In the genomic region with DNA sequence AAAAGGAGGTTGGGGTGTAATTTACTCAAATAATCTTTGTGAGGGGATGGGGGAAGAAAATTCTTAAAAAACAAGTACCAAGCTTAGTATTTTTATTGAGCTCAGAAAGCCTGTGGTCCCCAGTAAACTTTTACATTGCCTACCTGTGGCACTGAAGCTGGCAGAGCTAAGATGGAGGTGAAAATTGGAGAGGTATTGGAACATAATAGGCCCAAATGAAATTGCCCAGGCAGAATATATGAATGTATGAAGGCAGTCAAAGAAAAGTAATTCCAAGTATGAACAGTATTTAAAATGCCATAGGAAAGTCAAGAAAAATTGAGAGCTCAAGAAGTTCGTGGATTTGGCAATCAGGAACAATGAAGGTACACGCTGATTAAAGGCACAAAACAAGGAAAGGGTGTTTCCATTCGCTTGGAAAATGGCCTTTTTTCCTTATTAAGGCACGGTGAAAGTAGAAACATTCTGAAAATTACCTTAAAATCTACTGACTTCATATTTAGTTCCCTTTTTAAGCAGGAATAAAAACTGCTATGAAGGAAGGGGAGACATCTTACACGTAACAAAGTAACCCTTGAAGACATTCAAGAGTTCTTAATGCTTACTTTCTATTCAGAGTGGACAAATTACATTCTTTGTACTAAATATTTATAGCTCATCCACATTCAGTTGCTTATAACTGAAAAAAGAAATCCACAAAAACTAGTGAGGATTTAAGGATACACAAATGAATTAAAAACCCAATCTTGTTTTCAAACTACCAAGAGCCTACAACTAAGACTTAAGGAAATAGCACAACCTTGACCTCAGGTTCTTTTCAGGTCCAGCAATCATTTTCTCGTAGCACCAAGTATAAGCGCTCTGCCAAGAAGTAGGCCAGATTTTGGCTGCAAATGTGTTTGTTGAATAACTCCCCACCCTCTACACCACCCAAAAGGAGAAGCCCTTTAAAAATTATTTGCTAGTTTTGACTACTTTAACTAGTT, we compare ENCODE assay signal across 8 cellular contexts. TPM values are rescaled to one million over a fixed set of nuclear protein-coding genes. Genes with fewer than 3 reads are reported as not detected.
DNase-seq lines count a peak whose midpoint lies in the region; ATAC-seq and TF ChIP-seq lines count a peak whose summit lies in the region.

No MANE protein-coding gene starts in this region.

- H3K36me3 ChIP-seq in kidney epithelial cell (ENCODE audit: control insufficient read depth, insufficient read depth, low read length) (no peaks in the 10 kb centered on the region), subcutaneous abdominal adipose tissue (ENCODE audit: control insufficient read depth in 5 of 5, insufficient read depth in 5 of 5, low read length in 5 of 5) (no peaks in the 10 kb centered on the region)

- peak overlapping the region; percentile 100 for H3K27ac ChIP-seq in subcutaneous abdominal adipose tissue (ENCODE audit: low read depth, low read length)

- peak overlapping the region; percentile 100 for H3K4me3 Mint-ChIP-seq in activated naive CD4-positive, alpha-beta T cell treated with anti-CD3 and anti-CD28 coated beads, Interleukin-2, amount 50 U/mL, for 24 hours
- peak overlapping the region; percentile 99 for H3K4me3 Mint-ChIP-seq in activated naive CD8-positive, alpha-beta T cell treated with anti-CD3 and anti-CD28 coated beads, Interleukin-2, amount 50 U/mL, for 24 hours

- H3K4me3 ChIP-seq in kidney epithelial cell (ENCODE audit: low read depth, low read length) (peak overlapping the region; percentile 98), subcutaneous abdominal adipose tissue (ENCODE audit: low read depth in 1 of 5, low read length in 5 of 5) (peak overlapping the region; percentile 96 to 99 (median 99))

- H3K9me3 ChIP-seq in subcutaneous abdominal adipose tissue (ENCODE audit: control insufficient read depth in 5 of 5, low read length in 5 of 5), result no peaks in the 10 kb centered on the region

- peak overlapping the region; percentile 100 for H3K27ac Mint-ChIP-seq in activated naive CD4-positive, alpha-beta T cell treated with anti-CD3 and anti-CD28 coated beads, Interleukin-2, amount 50 U/mL, for 24 hours
- peak overlapping the region; percentile 100 for H3K27ac Mint-ChIP-seq in activated naive CD8-positive, alpha-beta T cell treated with anti-CD3 and anti-CD28 coated beads, Interleukin-2, amount 50 U/mL, for 24 hours

- peaks cover 0 to 57% (median 55%) of the 10 kb centered on the region in 5 donors for H3K4me1 ChIP-seq in subcutaneous abdominal adipose tissue (ENCODE audit: control insufficient read depth in 5 of 5, insufficient read depth in 5 of 5, low read length in 5 of 5)

- no peaks in the 10 kb centered on the region for H3K27me3 Mint-ChIP-seq in activated naive CD4-positive, alpha-beta T cell treated with anti-CD3 and anti-CD28 coated beads, Interleukin-2, amount 50 U/mL, for 24 hours
- H3K27me3 Mint-ChIP-seq in activated naive CD8-positive, alpha-beta T cell treated with anti-CD3 and anti-CD28 coated beads, Interleukin-2, amount 50 U/mL, for 24 hours, result peaks cover 11% of the 10 kb centered on the region

- no peak for TF ChIP-seq CTCF in kidney epithelial cell (IDR thresholded peaks at IDR 0.05; ENCODE audit: insufficient read depth, low read length, poor library complexity, severe bottlenecking)

- no peaks in the 10 kb centered on the region for H3K9me3 Mint-ChIP-seq in activated naive CD4-positive, alpha-beta T cell treated with anti-CD3 and anti-CD28 coated beads, Interleukin-2, amount 50 U/mL, for 24 hours
- no peaks in the 10 kb centered on the region for H3K9me3 Mint-ChIP-seq in activated naive CD8-positive, alpha-beta T cell treated with anti-CD3 and anti-CD28 coated beads, Interleukin-2, amount 50 U/mL, for 24 hours

- no peak for DNase-seq in activated naive CD4-positive, alpha-beta T cell treated with anti-CD3 and anti-CD28 coated beads, Interleukin-2, amount 50 U/mL, for 16 hours
- DNase-seq in activated naive CD8-positive, alpha-beta T cell treated with anti-CD3 and anti-CD28 coated beads, Interleukin-2, amount 50 U/mL, for 24 hours, result no peak
- no peak for DNase-seq in kidney epithelial cell (ENCODE audit: low read depth)
- DNase-seq in T-helper 9 cell, result no peak
- DNase-seq in stimulated activated naive CD4-positive, alpha-beta T cell treated with Interleukin-2 at 50 U/mL for 16 hours (lab: John Stamatoyannopoulos, UW), result no peak

- H3K36me3 Mint-ChIP-seq in activated naive CD4-positive, alpha-beta T cell treated with anti-CD3 and anti-CD28 coated beads, Interleukin-2, amount 50 U/mL, for 24 hours, result peaks cover 17% of the 10 kb centered on the region
- H3K36me3 Mint-ChIP-seq in activated naive CD8-positive, alpha-beta T cell treated with anti-CD3 and anti-CD28 coated beads, Interleukin-2, amount 50 U/mL, for 24 hours (ENCODE audit: low read depth), result peaks cover 64% of the 10 kb centered on the region

- H3K4me1 Mint-ChIP-seq in activated naive CD4-positive, alpha-beta T cell treated with anti-CD3 and anti-CD28 coated beads, Interleukin-2, amount 50 U/mL, for 24 hours, result peaks cover 44% of the 10 kb centered on the region
- peaks cover 59% of the 10 kb centered on the region for H3K4me1 Mint-ChIP-seq in activated naive CD8-positive, alpha-beta T cell treated with anti-CD3 and anti-CD28 coated beads, Interleukin-2, amount 50 U/mL, for 24 hours

- no peak for ATAC-seq in activated naive CD8-positive, alpha-beta T cell treated with anti-CD3 and anti-CD28 coated beads, Interleukin-2, amount 50 U/mL, for 24 hours
- ATAC-seq in GM18909 (IDR thresholded peaks at IDR 0.05; ENCODE audit: poor library complexity, unreplicated experiment), result no peak

- H3K9ac ChIP-seq in subcutaneous abdominal adipose tissue (ENCODE audit: low read length in 5 of 5), result peak overlapping the region; percentile 100

- H3K27me3 ChIP-seq in kidney epithelial cell (ENCODE audit: control insufficient read depth, insufficient read depth, low read length) (no peaks in the 10 kb centered on the region), subcutaneous abdominal adipose tissue (ENCODE audit: control insufficient read depth in 5 of 5, insufficient read depth in 4 of 5, low read length in 5 of 5) (no peaks in the 10 kb centered on the region)

RNA-seq across cellular contexts. Expression of a gene that starts 3.2 kb away (rescaled TPM):
- 31.8 and 36.3 TPM in 2 replicates for total RNA-seq in kidney epithelial cell
